Comparison of ENCODE assay signal across 32 cellular contexts in genomic region chr19:23531976-23532375, GRCh38.
"Had no signal": no experiment of that assay in that cellular context is flagged by ENCODE, and none has a peak within 500 bp of the region (broad histone marks: within the 10 kb centered on the region; RNA-seq: fewer than 3 reads in every experiment).

No MANE protein-coding gene starts in this region.

- H3K27ac ChIP-seq: adrenal gland, ascending aorta, body of pancreas, brain microvascular endothelial cell, breast epithelium, cardiac muscle cell had no signal

- DNase-seq: activated effector memory CD4-positive, alpha-beta T cell treated with anti-CD3 and anti-CD28 coated beads, Interleukin-2, amount 50 U/mL, for 16 hours; activated effector memory CD4-positive, alpha-beta T cell treated with Interleukin-2 at 50 U/mL for 16 hours; activated gamma-delta T cell; activated gamma-delta T cell treated with Interleukin-2 at 50 U/mL for 16 hours; activated naive CD4-positive, alpha-beta T cell; activated naive CD4-positive, alpha-beta T cell treated with anti-CD3 and anti-CD28 coated beads for 36 hours; activated naive CD4-positive, alpha-beta T cell treated with anti-CD3 and anti-CD28 coated beads, Interleukin-2, amount 10 ng/mL, durations not matched to agents 7 days and 5 days; activated naive CD4-positive, alpha-beta T cell treated with anti-CD3 and anti-CD28 coated beads, Interleukin-2, amount 50 U/mL, for 16 hours; activated naive CD4-positive, alpha-beta T cell treated with Interleukin-2 at 50 U/mL for 16 hours; activated naive CD8-positive, alpha-beta T cell treated with anti-CD3 and anti-CD28 coated beads for 36 hours; activated naive CD8-positive, alpha-beta T cell treated with anti-CD3 and anti-CD28 coated beads, Interleukin-2, amount 10 ng/mL, durations not matched to agents 7 days and 5 days; activated naive CD8-positive, alpha-beta T cell treated with anti-CD3 and anti-CD28 coated beads, Interleukin-2, amount 50 U/mL, for 24 hours; activated T-cell treated with anti-CD3 and anti-CD28 coated beads, Interleukin-2, amount 50 U/mL, for 1 hour; activated T-cell treated with anti-CD3 and anti-CD28 coated beads, Interleukin-2, amount 50 U/mL, for 24 hours; activated T-cell treated with anti-CD3 and anti-CD28 coated beads, Interleukin-2, amount 50 U/mL, for 4 hours; activated T-cell treated with anti-CD3 and anti-CD28 coated beads, Interleukin-2, amount 50 U/mL, for 48 hours; activated T-cell treated with anti-CD3 and anti-CD28 coated beads, Interleukin-2, amount 50 U/mL, for 72 hours; adrenal gland; amniotic stem cell; amygdala; anterior cingulate cortex; aorta; body of pancreas; brain microvascular endothelial cell; caudate nucleus; central memory CD4-positive, alpha-beta T cell; cerebellar nuclear complex had no signal

- H3K36me3 ChIP-seq: adrenal gland, ascending aorta, brain microvascular endothelial cell, breast epithelium, cardiac muscle cell had no signal

- H3K27me3 ChIP-seq: adrenal gland, ascending aorta, body of pancreas, brain microvascular endothelial cell, breast epithelium, cardiac muscle cell had no signal

- H3K4me1 ChIP-seq: adrenal gland, ascending aorta, body of pancreas, breast epithelium had no signal

- ATAC-seq: activated naive CD4-positive, alpha-beta T cell treated with anti-CD3 and anti-CD28 coated beads, Interleukin-2, amount 50 U/mL, for 72 hours; activated naive CD8-positive, alpha-beta T cell treated with anti-CD3 and anti-CD28 coated beads, Interleukin-2, amount 50 U/mL, for 24 hours; activated T-cell treated with anti-CD3 and anti-CD28 coated beads, Interleukin-2, amount 50 U/mL, for 4 hours; activated T-cell treated with anti-CD3 and anti-CD28 coated beads, Interleukin-2, amount 50 U/mL, for 72 hours; activated T-helper 17 cell treated with anti-CD3 and anti-CD28 coated beads, Interleukin-2, amount 50 U/mL, for 72 hours; body of pancreas had no signal

- H3K4me3 ChIP-seq: adrenal gland, ascending aorta, body of pancreas, breast epithelium, cardiac muscle cell had no signal

- H3K9me3 ChIP-seq: adrenal gland, ascending aorta had no signal
